8 cellular contexts compared by ENCODE assay signal in the genomic region with DNA sequence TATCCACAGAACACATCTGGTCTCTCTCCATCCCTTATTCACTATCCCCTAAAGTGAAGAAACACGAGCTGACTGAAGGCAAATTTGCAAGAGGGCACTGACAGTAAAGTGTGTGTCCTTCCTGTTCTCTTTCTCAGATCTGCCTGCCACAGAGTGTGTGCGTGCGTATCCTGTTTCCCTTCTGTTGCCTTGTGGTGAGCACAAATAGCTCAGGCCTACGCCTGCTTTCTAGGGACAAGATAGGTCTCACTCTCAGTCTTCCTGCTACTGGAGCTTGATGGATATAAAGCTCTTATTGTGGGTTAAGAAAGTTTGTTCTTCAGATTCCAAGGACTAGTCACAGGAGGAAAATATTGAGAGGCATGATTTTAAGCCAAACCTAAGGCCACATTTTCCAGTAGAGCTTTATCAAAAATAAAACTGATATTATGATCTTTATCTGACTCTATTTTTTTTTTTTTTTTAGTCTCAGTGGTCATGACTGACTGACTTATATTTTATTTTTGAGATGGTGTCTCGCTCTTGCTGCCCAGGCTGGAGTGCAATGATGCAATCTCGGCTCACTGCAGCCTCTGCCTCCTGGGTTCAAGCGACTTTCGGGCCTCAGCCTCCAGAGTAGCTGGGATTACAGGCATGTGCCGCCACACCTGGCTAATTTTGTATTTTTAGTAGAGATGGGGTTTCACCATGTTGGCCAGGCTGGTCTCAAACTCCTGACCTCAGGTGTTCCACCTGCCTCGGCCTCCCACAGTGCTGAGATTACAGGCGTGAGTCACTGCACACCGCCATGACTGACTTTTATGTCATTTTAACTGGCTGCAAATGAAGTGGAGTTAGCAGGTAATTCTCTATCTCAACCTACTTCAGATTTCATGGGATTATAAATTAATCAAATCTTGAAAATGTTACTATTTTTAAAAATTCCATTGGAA.
A peak's percentile ranks its signal among the peaks of the same experiment; 100 is the strongest.
DNase-seq lines count a peak whose midpoint lies in the region; ATAC-seq and TF ChIP-seq lines count a peak whose summit lies in the region.

No MANE protein-coding gene starts in this region.

- H3K9me3 ChIP-seq in uterus: no peaks in the 10 kb centered on the region

- peak; percentile 99 for ATAC-seq in GM19397 (IDR thresholded peaks at IDR 0.05; ENCODE audit: unreplicated experiment)
- ATAC-seq in HG03354 (IDR thresholded peaks at IDR 0.05; ENCODE audit: poor library complexity, severe bottlenecking, unreplicated experiment): peak; percentile 99

- intact Hi-C loops in uterus (cut with DNase I; ENCODE audit: low total_unique reads): no loop called here

- peaks cover 31% of the 10 kb centered on the region for H3K4me1 Mint-ChIP-seq in T-helper 2 cell treated with Interferon-gamma antibody and Interleukin-4, amounts not matched to agents 5 μg/mL and 100 μg/mL, for 36 hours (ENCODE audit: low read depth)

- H3K4me3 Mint-ChIP-seq in T-helper 2 cell treated with Interferon-gamma antibody and Interleukin-4, amounts not matched to agents 5 μg/mL and 100 μg/mL, for 36 hours: peak overlapping the region; percentile 68

- no peak for TF ChIP-seq POLR2A in uterus (IDR thresholded peaks at IDR 0.05)

- H3K9me3 Mint-ChIP-seq in T-helper 2 cell treated with Interferon-gamma antibody and Interleukin-4, amounts not matched to agents 5 μg/mL and 100 μg/mL, for 36 hours: no peaks in the 10 kb centered on the region

- no peak overlapping the region for H3K27ac ChIP-seq in uterus

- DNase-seq in EL (peak; percentile 60), choroid plexus epithelial cell (ENCODE audit: low read depth) (peak; percentile 94), pons (ENCODE audit: low spot score) (peak; percentile 31), uterus (no peak), putamen (ENCODE audit: low spot score) (no peak)
- peak; percentile 67 for DNase-seq in T-helper 2 cell treated with Interferon-gamma antibody and Interleukin-4, amounts not matched to agents 5 μg/mL and 100 μg/mL, for 36 hours (ENCODE audit: low spot score)

- no peaks in the 10 kb centered on the region for H3K27me3 Mint-ChIP-seq in T-helper 2 cell treated with Interferon-gamma antibody and Interleukin-4, amounts not matched to agents 5 μg/mL and 100 μg/mL, for 36 hours (ENCODE audit: low read depth)

- no peaks in the 10 kb centered on the region for H3K36me3 ChIP-seq in uterus

- H3K27me3 ChIP-seq in uterus: no peaks in the 10 kb centered on the region

- no peak overlapping the region for H3K4me3 ChIP-seq in choroid plexus epithelial cell (ENCODE audit: low read depth, low read length)
- no peak overlapping the region for H3K4me3 ChIP-seq in uterus

- H3K27ac Mint-ChIP-seq in T-helper 2 cell treated with Interferon-gamma antibody and Interleukin-4, amounts not matched to agents 5 μg/mL and 100 μg/mL, for 36 hours: peak overlapping the region; percentile 93

- H3K4me1 ChIP-seq in uterus: no peaks in the 10 kb centered on the region

- TF ChIP-seq CTCF in choroid plexus epithelial cell (conservative IDR thresholded peaks at IDR 0.05; ENCODE audit: low read depth, low read length) (no peak), uterus (IDR thresholded peaks at IDR 0.05) (no peak)

- H3K36me3 Mint-ChIP-seq in T-helper 2 cell treated with Interferon-gamma antibody and Interleukin-4, amounts not matched to agents 5 μg/mL and 100 μg/mL, for 36 hours (ENCODE audit: low read depth): peaks cover 8% of the 10 kb centered on the region

Comparison
In these comparisons a context has a peak if more than half of its experiments do, and no peak if none do; other contexts are left out.
1. DNase-seq: peak in EL (single experiment), T-helper 2 cell treated with Interferon-gamma antibody and Interleukin-4, amounts not matched to agents 5 μg/mL and 100 μg/mL, for 36 hours (single experiment), choroid plexus epithelial cell (single experiment) and pons (single experiment); none in uterus (0 of 2) and putamen (single experiment).